In the genomic region with DNA sequence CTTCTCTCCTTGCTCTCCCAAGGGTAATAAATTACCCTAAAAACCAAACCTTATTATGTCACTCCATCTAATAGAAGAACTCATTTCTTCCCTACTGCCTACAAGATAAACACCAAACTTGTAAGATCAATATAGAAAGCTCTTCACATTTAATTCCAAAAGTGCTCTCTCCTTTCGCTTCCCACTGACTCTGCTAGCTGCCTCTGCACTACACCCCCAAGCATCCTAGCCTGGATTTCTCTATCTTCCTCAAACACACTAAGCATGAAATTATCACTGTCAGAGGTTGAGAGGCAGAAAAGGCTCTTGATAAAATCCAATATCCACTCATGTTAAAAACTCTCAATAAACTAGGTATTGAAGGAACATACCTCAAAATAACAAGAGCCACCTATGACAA, we compare ENCODE assay signal across 26 cellular contexts.
"Had no signal": no experiment of that assay in that cellular context is flagged by ENCODE, and none has a peak within 500 bp of the region (broad histone marks: within the 10 kb centered on the region; RNA-seq: fewer than 3 reads in every experiment).

No MANE protein-coding gene starts in this region.

- H3K27me3 ChIP-seq: colonic mucosa, dorsolateral prefrontal cortex, esophagus muscularis mucosa, esophagus squamous epithelium, foreskin keratinocyte, gastrocnemius medialis, gastroesophageal sphincter, heart left ventricle, heart right ventricle had no signal

- H3K27ac ChIP-seq: colonic mucosa, coronary artery, epithelial cell of prostate, esophagus muscularis mucosa, esophagus squamous epithelium, foreskin keratinocyte, gastrocnemius medialis, gastroesophageal sphincter, heart left ventricle, heart right ventricle had no signal

- DNase-seq: colonic mucosa; cortex of kidney; dermis blood vessel endothelial cell; dorsolateral prefrontal cortex; effector CD4-positive, alpha-beta T cell; effector CD8-positive, alpha-beta T cell; effector memory CD4-positive, alpha-beta T cell; effector memory CD8-positive, alpha-beta T cell; endodermal cell; erythroblast; esophagus squamous epithelium; foreskin fibroblast; foreskin keratinocyte; foreskin melanocyte; gastrocnemius medialis; glutamatergic neuron; heart left ventricle; heart right ventricle had no signal

- H3K4me3 ChIP-seq: colonic mucosa, coronary artery, dorsolateral prefrontal cortex, esophagus muscularis mucosa, esophagus squamous epithelium, gastrocnemius medialis, gastroesophageal sphincter, heart left ventricle, heart right ventricle had no signal

- H3K9me3 ChIP-seq: colonic mucosa, esophagus muscularis mucosa, esophagus squamous epithelium, gastrocnemius medialis, gastroesophageal sphincter had no signal

- H3K36me3 ChIP-seq: colonic mucosa, esophagus muscularis mucosa, esophagus squamous epithelium, gastrocnemius medialis, gastroesophageal sphincter, heart left ventricle, heart right ventricle had no signal

- H3K4me1 ChIP-seq: colonic mucosa, esophagus muscularis mucosa, esophagus squamous epithelium, foreskin keratinocyte, gastrocnemius medialis, gastroesophageal sphincter, heart left ventricle, heart right ventricle had no signal

- FAIRE-seq: colon, endometrium, endothelial cell of umbilical vein, frontal cortex had no signal
